Comparison of ENCODE assay signal across 2 cellular contexts in the genomic region with DNA sequence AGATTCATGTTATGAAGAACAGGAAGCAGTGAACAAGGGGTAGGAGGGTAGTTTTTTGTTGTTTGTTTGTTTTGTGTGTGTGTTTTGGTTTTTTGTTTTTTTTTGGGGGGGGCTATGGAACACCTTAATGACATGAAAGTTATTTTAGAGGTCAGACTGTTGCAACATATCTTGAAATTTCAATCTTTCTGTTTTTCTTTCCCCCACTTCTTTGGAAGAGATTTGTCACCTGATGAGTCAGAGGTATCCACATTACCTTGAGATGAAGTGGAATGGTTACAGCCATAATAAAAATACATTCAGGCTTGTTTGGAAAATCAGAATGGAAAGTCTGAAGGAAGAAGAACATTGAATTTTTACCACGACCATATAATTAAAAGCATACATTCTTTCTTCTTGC.
TF ChIP-seq lines count a peak whose summit lies in the region.

No MANE protein-coding gene starts in this region.

TF ChIP-seq in IMR-90, 13 proteins besides CTCF, POLR2A, EP300 and RAD21:
- TF ChIP-seq CEBPB (IDR thresholded peaks at IDR 0.05; ENCODE audit: low read depth, low read length) (peak; percentile 80), FOS (IDR thresholded peaks at IDR 0.05; ENCODE audit: low read depth, low read length) (peak; percentile 20; the same call in 1 of the 2 replicates), NFE2L2 (IDR thresholded peaks at IDR 0.05; ENCODE audit: low read depth, low read length) (no peak), RFX5 (IDR thresholded peaks at IDR 0.05; ENCODE audit: low read depth, low read length) (no peak)
TF ChIP-seq in IMR-90: peak in this region for 2.

TF ChIP-seq in HepG2, 621 proteins besides CTCF, POLR2A, EP300 and RAD21:
- TF ChIP-seq NR1H2 (CRISPR knock-in tag; IDR thresholded peaks at IDR 0.05; ENCODE audit: borderline replicate concordance, low read depth) (no peak), ZNF670 (CRISPR knock-in tag; IDR thresholded peaks at IDR 0.05; ENCODE audit: borderline replicate concordance) (no peak), ISX (CRISPR knock-in tag; conservative IDR thresholded peaks at IDR 0.05) (no peak), ZNF749 (CRISPR knock-in tag; IDR thresholded peaks at IDR 0.05; ENCODE audit: borderline replicate concordance) (no peak), HOXA3 (CRISPR knock-in tag; IDR thresholded peaks at IDR 0.05) (no peak), ZNF674 (CRISPR knock-in tag; IDR thresholded peaks at IDR 0.05; ENCODE audit: low read depth) (no peak), MAFF (IDR thresholded peaks at IDR 0.05; ENCODE audit: low read depth, low read length) (no peak), HDAC2 (CRISPR knock-in tag; IDR thresholded peaks at IDR 0.05) (no peak), ZNF879 (CRISPR knock-in tag; IDR thresholded peaks at IDR 0.05) (no peak), ZNF224 (CRISPR knock-in tag; IDR thresholded peaks at IDR 0.05) (no peak), PRMT3 (CRISPR knock-in tag; IDR thresholded peaks at IDR 0.05; ENCODE audit: borderline replicate concordance, low read depth) (no peak), FOXC1 (CRISPR knock-in tag; IDR thresholded peaks at IDR 0.05; ENCODE audit: borderline replicate concordance) (no peak), HNF4A (CRISPR knock-in tag; IDR thresholded peaks at IDR 0.05) (no peak)
- TF ChIP-seq, protein P1, sequence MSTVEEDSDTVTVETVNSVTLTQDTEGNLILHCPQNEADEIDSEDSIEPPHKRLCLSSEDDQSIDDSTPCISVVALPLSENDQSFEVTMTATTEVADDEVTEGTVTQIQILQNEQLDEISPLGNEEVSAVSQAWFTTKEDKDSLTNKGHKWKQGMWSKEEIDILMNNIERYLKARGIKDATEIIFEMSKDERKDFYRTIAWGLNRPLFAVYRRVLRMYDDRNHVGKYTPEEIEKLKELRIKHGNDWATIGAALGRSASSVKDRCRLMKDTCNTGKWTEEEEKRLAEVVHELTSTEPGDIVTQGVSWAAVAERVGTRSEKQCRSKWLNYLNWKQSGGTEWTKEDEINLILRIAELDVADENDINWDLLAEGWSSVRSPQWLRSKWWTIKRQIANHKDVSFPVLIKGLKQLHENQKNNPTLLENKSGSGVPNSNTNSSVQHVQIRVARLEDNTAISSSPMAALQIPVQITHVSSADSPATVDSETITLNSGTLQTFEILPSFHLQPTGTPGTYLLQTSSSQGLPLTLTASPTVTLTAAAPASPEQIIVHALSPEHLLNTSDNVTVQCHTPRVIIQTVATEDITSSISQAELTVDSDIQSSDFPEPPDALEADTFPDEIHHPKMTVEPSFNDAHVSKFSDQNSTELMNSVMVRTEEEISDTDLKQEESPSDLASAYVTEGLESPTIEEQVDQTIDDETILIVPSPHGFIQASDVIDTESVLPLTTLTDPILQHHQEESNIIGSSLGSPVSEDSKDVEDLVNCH (CRISPR knock-in tag; IDR thresholded peaks at IDR 0.05) = no peak
- TF ChIP-seq, protein P2, sequence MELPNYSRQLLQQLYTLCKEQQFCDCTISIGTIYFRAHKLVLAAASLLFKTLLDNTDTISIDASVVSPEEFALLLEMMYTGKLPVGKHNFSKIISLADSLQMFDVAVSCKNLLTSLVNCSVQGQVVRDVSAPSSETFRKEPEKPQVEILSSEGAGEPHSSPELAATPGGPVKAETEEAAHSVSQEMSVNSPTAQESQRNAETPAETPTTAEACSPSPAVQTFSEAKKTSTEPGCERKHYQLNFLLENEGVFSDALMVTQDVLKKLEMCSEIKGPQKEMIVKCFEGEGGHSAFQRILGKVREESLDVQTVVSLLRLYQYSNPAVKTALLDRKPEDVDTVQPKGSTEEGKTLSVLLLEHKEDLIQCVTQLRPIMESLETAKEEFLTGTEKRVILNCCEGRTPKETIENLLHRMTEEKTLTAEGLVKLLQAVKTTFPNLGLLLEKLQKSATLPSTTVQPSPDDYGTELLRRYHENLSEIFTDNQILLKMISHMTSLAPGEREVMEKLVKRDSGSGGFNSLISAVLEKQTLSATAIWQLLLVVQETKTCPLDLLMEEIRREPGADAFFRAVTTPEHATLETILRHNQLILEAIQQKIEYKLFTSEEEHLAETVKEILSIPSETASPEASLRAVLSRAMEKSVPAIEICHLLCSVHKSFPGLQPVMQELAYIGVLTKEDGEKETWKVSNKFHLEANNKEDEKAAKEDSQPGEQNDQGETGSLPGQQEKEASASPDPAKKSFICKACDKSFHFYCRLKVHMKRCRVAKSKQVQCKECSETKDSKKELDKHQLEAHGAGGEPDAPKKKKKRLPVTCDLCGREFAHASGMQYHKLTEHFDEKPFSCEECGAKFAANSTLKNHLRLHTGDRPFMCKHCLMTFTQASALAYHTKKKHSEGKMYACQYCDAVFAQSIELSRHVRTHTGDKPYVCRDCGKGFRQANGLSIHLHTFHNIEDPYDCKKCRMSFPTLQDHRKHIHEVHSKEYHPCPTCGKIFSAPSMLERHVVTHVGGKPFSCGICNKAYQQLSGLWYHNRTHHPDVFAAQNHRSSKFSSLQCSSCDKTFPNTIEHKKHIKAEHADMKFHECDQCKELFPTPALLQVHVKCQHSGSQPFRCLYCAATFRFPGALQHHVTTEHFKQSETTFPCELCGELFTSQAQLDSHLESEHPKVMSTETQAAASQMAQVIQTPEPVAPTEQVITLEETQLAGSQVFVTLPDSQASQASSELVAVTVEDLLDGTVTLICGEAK (IDR thresholded peaks at IDR 0.05) = no peak
- TF ChIP-seq, protein P2 (CRISPR knock-in tag; IDR thresholded peaks at IDR 0.05) = no peak
